9 cellular contexts compared by ENCODE assay signal in the genomic region with DNA sequence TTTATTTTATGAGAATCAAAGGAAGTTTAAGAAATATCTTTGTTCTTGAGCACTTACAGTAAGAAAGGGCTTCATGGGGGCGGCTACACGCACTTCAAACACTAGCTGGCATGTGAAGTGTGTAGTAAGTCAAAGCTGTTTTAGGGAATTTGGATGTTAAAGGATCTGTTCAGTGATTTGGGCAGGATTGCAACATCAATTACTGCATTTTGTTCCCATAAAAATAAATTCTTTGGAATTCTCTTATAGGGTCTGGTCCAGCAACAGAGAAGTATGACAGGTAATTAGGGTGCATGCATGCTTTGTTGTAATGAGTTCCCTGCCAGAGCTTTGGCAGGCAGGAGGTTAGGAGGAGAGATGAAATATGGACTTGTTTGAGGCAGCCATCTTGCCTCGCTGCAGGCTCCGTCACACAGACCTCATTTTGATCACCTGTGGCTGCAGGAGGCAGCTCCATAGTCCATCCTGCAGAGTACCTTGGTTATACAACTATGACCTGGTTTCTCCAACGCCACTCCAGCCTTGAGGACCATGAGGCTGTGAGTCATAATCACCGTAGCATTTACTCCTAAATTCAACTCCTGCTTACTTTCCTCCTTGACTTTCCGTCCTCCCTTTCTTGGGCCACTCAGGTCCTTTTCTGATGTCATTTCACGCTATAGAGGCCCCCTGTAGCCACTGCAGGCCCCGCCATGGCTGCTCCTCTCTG. TPM values are rescaled to one million over a fixed set of nuclear protein-coding genes. Genes with fewer than 3 reads are reported as not detected.
DNase-seq lines count a peak whose midpoint lies in the region; ATAC-seq, FAIRE-seq and TF ChIP-seq lines count a peak whose summit lies in the region.
"Had no signal": no experiment of that assay in that cellular context is flagged by ENCODE, and none has a peak within 500 bp of the region (broad histone marks: within the 10 kb centered on the region; RNA-seq: fewer than 3 reads in every experiment).

No MANE protein-coding gene starts in this region.

- H3K27me3 ChIP-seq in left lung (no peaks in the 10 kb centered on the region), stomach smooth muscle (ENCODE audit: control insufficient read depth in 1 of 2, insufficient read depth in 2 of 2, low read length in 2 of 2) (no peaks in the 10 kb centered on the region)

- H3K4me3 ChIP-seq in left lung (no peak overlapping the region), stomach smooth muscle (ENCODE audit: low read length in 2 of 2) (no peak overlapping the region)

- DNase-seq in DMS 273 (lab: John Stamatoyannopoulos, UW; ENCODE audit: unreplicated experiment) (peak; percentile 54), DMS 273 treated with DMSO at 0.1 percent for 48 hours (lab: John Stamatoyannopoulos, UW) (no peak), left lung (peak in 1 of 2 donors; percentile 55), AML-193 (lab: John Stamatoyannopoulos, UW) (no peak), D721Med (ENCODE audit: insufficient read length, low spot score) (no peak), left lobe of liver (ENCODE audit: low spot score) (no peak)

- FAIRE-seq in D721Med (lab: Jason Lieb, UNC): no peak

- H3K27me3 Mint-ChIP-seq in activated T-helper 17 cell treated with anti-CD3 and anti-CD28 coated beads, Interleukin-2, amount 50 U/mL, for 72 hours: no peaks in the 10 kb centered on the region

- H3K4me1 Mint-ChIP-seq in activated T-helper 17 cell treated with anti-CD3 and anti-CD28 coated beads, Interleukin-2, amount 50 U/mL, for 72 hours: peaks cover 33% of the 10 kb centered on the region

- H3K9me3 ChIP-seq in left lung (no peaks in the 10 kb centered on the region), stomach smooth muscle (ENCODE audit: control insufficient read depth in 2 of 2, low read length in 2 of 2) (no peaks in the 10 kb centered on the region)

- H3K4me3 Mint-ChIP-seq in activated T-helper 17 cell treated with anti-CD3 and anti-CD28 coated beads, Interleukin-2, amount 50 U/mL, for 72 hours: peak overlapping the region; percentile 83

- TF ChIP-seq CTCF in left lung (IDR thresholded peaks at IDR 0.05) (no peak), D721Med (IDR thresholded peaks at IDR 0.05; ENCODE audit: insufficient read depth, missing control alignments) (no peak)

- intact Hi-C loops in left lung (cut with DNase I): no loop called here

- H3K9ac ChIP-seq in stomach smooth muscle (ENCODE audit: low read length in 2 of 2): no peak overlapping the region

- H3K27ac Mint-ChIP-seq in activated T-helper 17 cell treated with anti-CD3 and anti-CD28 coated beads, Interleukin-2, amount 50 U/mL, for 72 hours: peak overlapping the region; percentile 88

- H3K27ac ChIP-seq in left lung: peak overlapping the region; percentile 81 to 91
- peak overlapping the region; percentile 69 for H3K27ac ChIP-seq in stomach smooth muscle (ENCODE audit: low read length)
- H3K27ac ChIP-seq: 22Rv1 had no signal

- no peaks in the 10 kb centered on the region for H3K9me3 Mint-ChIP-seq in activated T-helper 17 cell treated with anti-CD3 and anti-CD28 coated beads, Interleukin-2, amount 50 U/mL, for 72 hours

- H3K4me1 ChIP-seq in left lung (peaks cover 29 to 34% of the 10 kb centered on the region in 2 donors), stomach smooth muscle (ENCODE audit: control insufficient read depth, insufficient read depth, low read length) (peaks cover 28% of the 10 kb centered on the region)

- H3K36me3 ChIP-seq in left lung (no peaks in the 10 kb centered on the region), stomach smooth muscle (ENCODE audit: control insufficient read depth in 2 of 2, insufficient read depth in 2 of 2, low read length in 2 of 2) (no peaks in the 10 kb centered on the region)

- no peaks in the 10 kb centered on the region for H3K36me3 Mint-ChIP-seq in activated T-helper 17 cell treated with anti-CD3 and anti-CD28 coated beads, Interleukin-2, amount 50 U/mL, for 72 hours (ENCODE audit: low read depth)

- no peak for ATAC-seq in activated T-helper 17 cell treated with anti-CD3 and anti-CD28 coated beads, Interleukin-2, amount 50 U/mL, for 72 hours (replicated peaks)
- ATAC-seq in left lung (peak; percentile 78), left lobe of liver (no peak)

RNA-seq across cellular contexts. Expression of gene EML4, which starts 26.5 kb away (rescaled TPM):
- total RNA-seq in activated T-helper 17 cell treated with anti-CD3 and anti-CD28 coated beads, Interleukin-2, amount 50 U/mL, for 72 hours: 10 to 100 TPM; 69.9 to 93.7 TPM
- total RNA-seq in left lung: 10 to 100 TPM; 77.5 to 79.3 TPM
- total RNA-seq in left lobe of liver: 30.4 TPM
